ENCODE assay signal across 8 cellular contexts in the genomic region with DNA sequence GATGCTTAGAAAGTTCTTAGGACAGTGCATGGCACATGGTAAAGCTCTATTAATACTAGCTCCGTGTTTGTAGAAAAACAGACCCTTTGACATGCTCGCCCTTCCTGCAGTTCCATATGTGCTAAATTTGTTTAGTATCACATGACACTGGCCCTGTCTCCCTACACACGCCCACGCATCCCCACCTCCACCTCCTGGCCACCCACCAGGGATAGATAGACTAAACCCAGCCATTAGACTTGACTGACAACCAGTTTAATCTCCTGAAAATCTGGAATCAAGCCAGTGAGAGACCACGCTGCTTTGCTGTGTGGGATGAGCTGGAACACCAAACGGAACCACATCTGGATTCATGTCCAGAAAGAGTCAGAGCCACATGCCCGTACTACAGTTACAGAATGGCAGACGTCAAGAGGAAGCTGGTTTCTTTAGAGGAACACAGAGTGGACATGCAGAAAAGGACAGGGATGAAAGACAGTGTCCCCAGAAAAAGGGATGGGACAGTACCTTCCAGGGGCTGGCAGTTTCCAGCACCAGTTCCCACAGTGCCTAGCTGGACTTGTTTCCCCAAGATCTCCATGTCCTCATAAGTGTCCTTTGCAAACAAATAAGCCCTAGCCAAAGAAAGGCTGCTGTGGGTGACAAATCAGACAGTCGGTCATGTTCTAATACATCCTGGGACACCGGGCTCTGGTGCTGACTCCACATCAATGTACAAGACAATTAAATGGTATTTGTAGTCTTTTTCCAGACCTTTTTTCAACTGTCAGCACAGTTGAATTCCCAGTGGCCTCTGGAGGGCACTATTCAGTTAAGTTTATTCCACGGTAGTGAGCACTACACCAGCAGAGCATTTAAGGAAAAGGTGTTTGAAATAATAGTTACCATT.
DNase-seq lines count a peak whose midpoint lies in the region; ATAC-seq lines count a peak whose summit lies in the region.

No MANE protein-coding gene starts in this region.

- H3K36me3 ChIP-seq in BLaER1: no peaks in the 10 kb centered on the region

- no peak overlapping the region for H3K4me2 ChIP-seq in BLaER1

- DNase-seq in NCI-H1436 treated with DMSO at 0.1 percent for 48 hours (lab: John Stamatoyannopoulos, UW) (peak; percentile 4), T1000 (lab: John Stamatoyannopoulos, UW) (peak; percentile 40), cerebellar cortex (ENCODE audit: low spot score) (peak; percentile 74), left kidney (ENCODE audit: low read depth, low spot score) (peak; percentile 87)
- peak; percentile 2 for DNase-seq in stimulated activated CD8-positive, alpha-beta memory T cell treated with anti-CD3 and anti-CD28 coated beads, Interleukin-15, amount 100 ng/mL, for 1 hour (ENCODE audit: low read depth)

- H3K27ac ChIP-seq in BLaER1: no peak overlapping the region

- peaks cover 8% of the 10 kb centered on the region for H3K4me1 ChIP-seq in BLaER1

- H3K9ac ChIP-seq in BLaER1: 0 out of 2 replicates have a peak overlapping the region, but pooled peaks have one; percentile 7

- no peak overlapping the region for H3K4me3 ChIP-seq in BLaER1

- no peaks in the 10 kb centered on the region for H4K20me1 ChIP-seq in BLaER1

- peaks cover 19% of the 10 kb centered on the region for H3K9me3 ChIP-seq in BLaER1

- ATAC-seq in GM19455 (IDR thresholded peaks at IDR 0.05; ENCODE audit: unreplicated experiment) (peak; percentile 66), GM18498 (IDR thresholded peaks at IDR 0.05; ENCODE audit: unreplicated experiment) (no peak)

- no peaks in the 10 kb centered on the region for H3K27me3 ChIP-seq in BLaER1

Comparison
In these comparisons a context has a peak if more than half of its experiments do, and no peak if none do; other contexts are left out.
1. DNase-seq: peak in every context shown above with its lines; median percentile 87 in left kidney; 74 in cerebellar cortex; 40 in T1000; 4 in NCI-H1436 treated with DMSO at 0.1 percent for 48 hours; 2 in stimulated activated CD8-positive, alpha-beta memory T cell treated with anti-CD3 and anti-CD28 coated beads, Interleukin-15, amount 100 ng/mL, for 1 hour.